ENCODE assay signal across 7 cellular contexts in genomic region chr21:45471229-45472052, GRCh38.
A peak's percentile ranks its signal among the peaks of the same experiment; 100 is the strongest.
DNase-seq lines count a peak whose midpoint lies in the region; ATAC-seq, FAIRE-seq and TF ChIP-seq lines count a peak whose summit lies in the region.

No MANE protein-coding gene starts in this region.

- H2AK9ac ChIP-seq in IMR-90 (replicated peaks; ENCODE audit: low read depth, low read length, poor library complexity), result peak overlapping the region; percentile 86

- WGBS in IMR-90 (ENCODE audit: extremely low coverage in 2 of 2, insufficient read length in 1 of 2), 2 experiments, result 6% methylated on average over 10 of the region's 26 CpGs; no CpG with 5 or more reads in 1 of the 2 experiments
- 30% methylated on average over 15 of the region's 26 CpGs for WGBS in right lobe of liver (ENCODE audit: insufficient coverage, low coverage, low lambda C conversion rate, missing lambda C conversion rate)

- no peak overlapping the region for H2BK15ac ChIP-seq in IMR-90 (ENCODE audit: low read depth, low read length)

- H3K4me3 ChIP-seq in IMR-90 (ENCODE audit: insufficient read depth, low read depth, low read length) (no peak overlapping the region), bronchial epithelial cell (ENCODE audit: low read depth, low read length) (peak overlapping the region; percentile 5), right lobe of liver (peak overlapping the region in 2 of 3 donors; percentile 52 to 53), tibial artery (peak overlapping the region; percentile 12 to 33)

- CTCF ChIA-PET in IMR-90 (lab: Yijun Ruan, JAX), result interaction anchor here (0.8 kb wide), 1 partner anchor 205 kb away, joined by 3 read pairs; no protein-coding TSS in a partner anchor

- peak overlapping the region; percentile 58; the same call in 1 of the 2 replicates for H2BK20ac ChIP-seq in IMR-90 (ENCODE audit: low read depth, low read length)

- ATAC-seq in IMR-90 (ENCODE audit: low read depth) (peak; percentile 71), right lobe of liver (peak; percentile 18 to 53 (median 37)), GM21367 (IDR thresholded peaks at IDR 0.05; ENCODE audit: unreplicated experiment) (no peak)

- FAIRE-seq in bronchial epithelial cell (lab: Jason Lieb, UNC), result peak; percentile 99

- H2AFZ ChIP-seq in IMR-90 (replicated peaks; ENCODE audit: low read length, poor library complexity), result peak overlapping the region; percentile 77

- H2BK5ac ChIP-seq in IMR-90 (ENCODE audit: low read depth, low read length, poor library complexity, severe bottlenecking), result peak overlapping the region; percentile 84

- H2AK5ac ChIP-seq in IMR-90 (ENCODE audit: low read depth, low read length), result peak overlapping the region; percentile 54

- H4K5ac ChIP-seq in IMR-90 (ENCODE audit: low read depth, low read length), result no peak overlapping the region

- dilution Hi-C loops in IMR-90 (cut with HindIII; ENCODE audit: low sequenced_read_pairs, unreplicated experiment), result no loop called here

- H3K4me1 ChIP-seq in IMR-90 (ENCODE audit: control insufficient read depth, insufficient read depth, low read length), result peaks cover 32% of the 10 kb centered on the region
- peaks cover 0 to 68% (median 29%) of the 10 kb centered on the region in 4 donors for H3K4me1 ChIP-seq in right lobe of liver
- H3K4me1 ChIP-seq in tibial artery, result peaks cover 0 to 70% (median 47%) of the 10 kb centered on the region in 4 donors

- no peaks in the 10 kb centered on the region for H3K9me3 ChIP-seq in IMR-90 (ENCODE audit: control insufficient read depth, insufficient read depth, low read length)
- no peaks in the 10 kb centered on the region for H3K9me3 ChIP-seq in right lobe of liver
- no peaks in the 10 kb centered on the region for H3K9me3 ChIP-seq in tibial artery

- peaks cover 12 to 59% of the 10 kb centered on the region in 2 experiments; a peak in 3 of 4 replicates for H3K79me1 ChIP-seq in IMR-90 (ENCODE audit: low read depth in 1 of 2, low read length in 2 of 2)

- TF ChIP-seq CTCF in IMR-90 (conservative IDR thresholded peaks at IDR 0.05; ENCODE audit: low read depth, low read length) (no peak), bronchial epithelial cell (IDR thresholded peaks at IDR 0.05; ENCODE audit: insufficient read depth, low read length, severe bottlenecking) (no peak), right lobe of liver (IDR thresholded peaks at IDR 0.05) (peak in 2 of 4 donors; percentile 5 to 16), tibial artery (IDR thresholded peaks at IDR 0.05) (no peak)

- H3K56ac ChIP-seq in IMR-90 (ENCODE audit: extremely low read depth, insufficient read depth, low read length), result 0 out of 2 replicates have a peak overlapping the region, but pooled peaks have one; percentile 22

- intact Hi-C loops in IMR-90 (cut with micrococcal nuclease) (no loop called here), right lobe of liver (cut with DNase I) (no loop called here), tibial artery (cut with DNase I; ENCODE audit: low total_unique reads) (no loop called here)

- H3K27ac ChIP-seq in IMR-90 (ENCODE audit: insufficient read depth, low read length), result peak overlapping the region; percentile 73
- H3K27ac ChIP-seq in right lobe of liver, result peak overlapping the region; percentile 64 to 84 (median 77)
- peak overlapping the region; percentile 87 to 90 for H3K27ac ChIP-seq in tibial artery

- peak overlapping the region; percentile 83 for H3K4ac ChIP-seq in IMR-90 (ENCODE audit: low read depth, low read length)

- in situ Hi-C loops in IMR-90 (cut with MboI; ENCODE audit: low sequenced_read_pairs), result no loop called here

- BruUV-seq in IMR-90 (replicated peaks; lab: Mats Ljungman, UMichigan), result no TSS peak

- peaks cover 67% of the 10 kb centered on the region for H4K20me1 ChIP-seq in IMR-90 (ENCODE audit: insufficient read depth, low read length)

- H4K91ac ChIP-seq in IMR-90 (ENCODE audit: insufficient read depth, low read depth, low read length), result peak overlapping the region; percentile 54

- peak overlapping the region in 1 of 2 experiments; percentile 37; a peak in 2 of 4 replicates for H4K8ac ChIP-seq in IMR-90 (ENCODE audit: low read depth in 2 of 2, low read length in 2 of 2)

- no peaks in the 10 kb centered on the region for H3K27me3 ChIP-seq in IMR-90 (ENCODE audit: control insufficient read depth, insufficient read depth, low read length)
- no peaks in the 10 kb centered on the region for H3K27me3 ChIP-seq in bronchial epithelial cell (ENCODE audit: control insufficient read depth, insufficient read depth, low read length)
- no peaks in the 10 kb centered on the region for H3K27me3 ChIP-seq in right lobe of liver
- H3K27me3 ChIP-seq in tibial artery, result no peaks in the 10 kb centered on the region

- H3K9ac ChIP-seq in IMR-90 (ENCODE audit: low read depth, low read length), result no peak overlapping the region

- 0 out of 2 replicates have a peak overlapping the region, but pooled peaks have one; percentile 2 for H3K14ac ChIP-seq in IMR-90 (replicated peaks; ENCODE audit: low read depth, low read length)

- no peak for TF ChIP-seq RAD21 in IMR-90 (IDR thresholded peaks at IDR 0.05; ENCODE audit: low read length)

- DNase-seq in IMR-90, result peak; percentile 93
- DNase-seq in bronchial epithelial cell (ENCODE audit: low read depth), result peak; percentile 92
- peak; percentile 68 to 84 (median 84) for DNase-seq in right lobe of liver
- DNase-seq in tibial artery, result no peak
- no peak for DNase-seq in activated CD8-positive, alpha-beta memory T cell treated with anti-CD3 and anti-CD28 coated beads for 24 hours
- no peak for DNase-seq in NCI-H146 treated with DMSO at 0.1 percent for 48 hours (lab: John Stamatoyannopoulos, UW; ENCODE audit: unreplicated experiment)

- peaks cover 34% of the 10 kb centered on the region for H3K36me3 ChIP-seq in IMR-90 (ENCODE audit: control insufficient read depth, insufficient read depth, low read length)
- no peaks in the 10 kb centered on the region for H3K36me3 ChIP-seq in bronchial epithelial cell (ENCODE audit: control insufficient read depth, insufficient read depth, low read length)
- H3K36me3 ChIP-seq in right lobe of liver, result peaks cover 0 to 36% (median 17%) of the 10 kb centered on the region in 4 donors
- H3K36me3 ChIP-seq in tibial artery, result peaks cover 34 to 39% (median 36%) of the 10 kb centered on the region in 3 donors

- POLR2A ChIA-PET in IMR-90 (lab: Charles Lee; ENCODE audit: unreplicated experiment), result no interaction called here

- H2BK120ac ChIP-seq in IMR-90 (ENCODE audit: low read depth, low read length), result peak overlapping the region; percentile 72

- peaks cover 19% of the 10 kb centered on the region for H3K9me1 ChIP-seq in IMR-90 (ENCODE audit: insufficient read depth, low read length)

- H3K4me2 ChIP-seq in IMR-90 (ENCODE audit: low read depth, low read length), result peak overlapping the region; percentile 72

- H3K23ac ChIP-seq in IMR-90 (ENCODE audit: low read depth, low read length), result 0 out of 2 replicates have a peak overlapping the region, but pooled peaks have one; percentile 29

- TF ChIP-seq POLR2A in IMR-90 (IDR thresholded peaks at IDR 0.05; ENCODE audit: low read depth, low read length) (no peak), right lobe of liver (IDR thresholded peaks at IDR 0.05) (no peak)

- no peak overlapping the region for H3K18ac ChIP-seq in IMR-90 (ENCODE audit: low read depth, low read length)

TF ChIP-seq in IMR-90, 13 proteins besides CTCF, POLR2A, EP300 and RAD21:
- TF ChIP-seq FOS (IDR thresholded peaks at IDR 0.05; ENCODE audit: low read depth, low read length) (peak; percentile 62; the same call in 1 of the 2 replicates), CEBPB (IDR thresholded peaks at IDR 0.05; ENCODE audit: low read depth, low read length) (0 out of 2 replicates have a peak, but pooled peaks have one; percentile 30), RFX5 (IDR thresholded peaks at IDR 0.05; ENCODE audit: low read depth, low read length) (no peak), MAZ (IDR thresholded peaks at IDR 0.05; ENCODE audit: borderline replicate concordance, low read depth, low read length) (peak; percentile 10; the same call in 1 of the 2 replicates), MXI1 (IDR thresholded peaks at IDR 0.05; ENCODE audit: borderline replicate concordance, low read depth, low read length) (peak; percentile 55; the same call in 1 of the 2 replicates)
TF ChIP-seq in IMR-90: peak in this region for 4.

Comparison
In these comparisons a context has a peak if more than half of its experiments do, and no peak if none do; other contexts are left out.
1. DNase-seq: peak in IMR-90 (single experiment), bronchial epithelial cell (single experiment) and right lobe of liver (3 of 3); none in tibial artery (0 of 2), activated CD8-positive, alpha-beta memory T cell treated with anti-CD3 and anti-CD28 coated beads for 24 hours (single experiment) and NCI-H146 treated with DMSO at 0.1 percent for 48 hours (single experiment).
2. Peak in every context shown above with its lines, with median percentiles within 50 percentile points of each other: H3K27ac ChIP-seq.